8 cellular contexts compared by ENCODE assay signal in the genomic region with DNA sequence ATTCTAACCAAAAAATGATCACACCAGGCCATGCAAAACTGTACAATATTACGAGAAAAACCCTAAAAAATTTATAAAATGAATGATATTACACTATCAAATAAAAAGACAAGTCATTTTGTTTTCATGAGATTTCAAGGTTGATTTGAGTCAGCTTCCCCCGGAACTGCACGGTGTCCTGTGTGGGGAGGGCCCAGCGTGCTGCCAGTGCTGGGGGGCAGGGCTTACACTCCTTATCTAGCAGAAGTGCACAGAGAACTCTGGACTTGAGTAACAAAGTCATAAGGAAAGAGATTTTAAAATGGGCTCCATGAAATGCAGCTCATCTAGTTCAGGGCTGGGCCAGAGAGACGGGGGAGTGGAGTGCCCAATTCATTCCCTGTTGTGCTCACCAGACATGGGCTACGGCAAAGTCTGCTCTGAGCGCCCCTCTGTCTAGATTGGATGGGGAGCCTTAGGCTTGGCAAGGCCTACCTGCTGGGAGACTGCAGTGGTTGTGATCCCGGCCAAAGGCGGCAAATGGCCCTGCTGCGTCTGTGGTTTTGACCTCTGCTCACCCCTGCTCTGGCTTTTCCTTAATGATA. TPM values are rescaled to one million over a fixed set of nuclear protein-coding genes. Genes with fewer than 3 reads are reported as not detected.
A peak's percentile ranks its signal among the peaks of the same experiment; 100 is the strongest.
DNase-seq lines count a peak whose midpoint lies in the region; ATAC-seq and TF ChIP-seq lines count a peak whose summit lies in the region.

No MANE protein-coding gene starts in this region.

- H3K27ac Mint-ChIP-seq in stimulated activated effector memory CD8-positive, alpha-beta T cell treated with anti-CD3 and anti-CD28 coated beads, Interleukin-12 subunit alpha, Interleukin-12 subunit beta, amount 100 ng/mL, for 72 hours = peak overlapping the region; percentile 92

- no peaks in the 10 kb centered on the region for H3K27me3 ChIP-seq in left lung

- H3K36me3 ChIP-seq in left lung = peaks cover 0 to 44% of the 10 kb centered on the region in 2 donors

- peaks cover 20% of the 10 kb centered on the region for H3K36me3 Mint-ChIP-seq in stimulated activated effector memory CD8-positive, alpha-beta T cell treated with anti-CD3 and anti-CD28 coated beads, Interleukin-12 subunit alpha, Interleukin-12 subunit beta, amount 100 ng/mL, for 72 hours

- no peaks in the 10 kb centered on the region for H3K9me3 ChIP-seq in left lung

- peak; percentile 74 to 77 for DNase-seq in activated T-cell treated with anti-CD3 and anti-CD28 coated beads, Interleukin-2, amount 50 U/mL, for 48 hours
- DNase-seq in left lung = no peak
- peak; percentile 28 to 78 for DNase-seq in stimulated activated effector memory CD8-positive, alpha-beta T cell treated with anti-CD3 and anti-CD28 coated beads, Interleukin-12 subunit alpha, Interleukin-12 subunit beta, amount 100 ng/mL, for 72 hours (ENCODE audit: low spot score in 2 of 2)
- DNase-seq in DMS53 (lab: John Stamatoyannopoulos, UW) = no peak
- no peak for DNase-seq in NCI-H2171 (lab: John Stamatoyannopoulos, UW)
- DNase-seq in HK-2 (ENCODE audit: unreplicated experiment) = no peak

- peak overlapping the region; percentile 26 to 75 for H3K27ac ChIP-seq in left lung

- no peaks in the 10 kb centered on the region for H3K9me3 Mint-ChIP-seq in stimulated activated effector memory CD8-positive, alpha-beta T cell treated with anti-CD3 and anti-CD28 coated beads, Interleukin-12 subunit alpha, Interleukin-12 subunit beta, amount 100 ng/mL, for 72 hours

- H3K4me3 ChIP-seq in left lung = no peak overlapping the region

- peaks cover 12 to 35% of the 10 kb centered on the region in 2 donors for H3K4me1 ChIP-seq in left lung

- no peak for TF ChIP-seq POLR2A in GM18505 (IDR thresholded peaks at IDR 0.05; ENCODE audit: borderline replicate concordance, extremely low read depth, insufficient read depth, insufficient read length)

- peak overlapping the region; percentile 51 for H3K4me3 Mint-ChIP-seq in stimulated activated effector memory CD8-positive, alpha-beta T cell treated with anti-CD3 and anti-CD28 coated beads, Interleukin-12 subunit alpha, Interleukin-12 subunit beta, amount 100 ng/mL, for 72 hours

- ATAC-seq in GM18505 (IDR thresholded peaks at IDR 0.05; ENCODE audit: unreplicated experiment) = peak; percentile 77
- peak; percentile 77 for ATAC-seq in HG03354 (IDR thresholded peaks at IDR 0.05; ENCODE audit: poor library complexity, severe bottlenecking, unreplicated experiment)
- peak; percentile 21 for ATAC-seq in left lung
- peak; percentile 98 for ATAC-seq in stimulated activated effector memory CD8-positive, alpha-beta T cell treated with anti-CD3 and anti-CD28 coated beads, Interleukin-12 subunit alpha, Interleukin-12 subunit beta, amount 100 ng/mL, for 72 hours

- H3K4me1 Mint-ChIP-seq in stimulated activated effector memory CD8-positive, alpha-beta T cell treated with anti-CD3 and anti-CD28 coated beads, Interleukin-12 subunit alpha, Interleukin-12 subunit beta, amount 100 ng/mL, for 72 hours = peaks cover 20% of the 10 kb centered on the region

- no peak for TF ChIP-seq CTCF in left lung (IDR thresholded peaks at IDR 0.05)

- intact Hi-C loops in left lung (cut with DNase I) = no loop called here

RNA-seq across cellular contexts. Expression of gene COQ8A, which starts 50.1 kb away (rescaled TPM):
- total RNA-seq in left lung = 10 to 100 TPM; 14.5 to 20.3 TPM

Comparison
In these comparisons a context has a peak if more than half of its experiments do, and no peak if none do; other contexts are left out.
1. ATAC-seq: peak in every context shown above with its lines; median percentile 98 in stimulated activated effector memory CD8-positive, alpha-beta T cell treated with anti-CD3 and anti-CD28 coated beads, Interleukin-12 subunit alpha, Interleukin-12 subunit beta, amount 100 ng/mL, for 72 hours; 77 in GM18505; 77 in HG03354; 21 in left lung.
2. DNase-seq: peak in activated T-cell treated with anti-CD3 and anti-CD28 coated beads, Interleukin-2, amount 50 U/mL, for 48 hours (2 of 2) and stimulated activated effector memory CD8-positive, alpha-beta T cell treated with anti-CD3 and anti-CD28 coated beads, Interleukin-12 subunit alpha, Interleukin-12 subunit beta, amount 100 ng/mL, for 72 hours (2 of 2); none in left lung (0 of 2), DMS53 (single experiment), NCI-H2171 (single experiment) and HK-2 (single experiment).